ENCODE assay signal across 18 cellular contexts in genomic region chr2:163553601-163554000, GRCh38.
DNase-seq lines count a peak whose midpoint lies in the region; ATAC-seq and TF ChIP-seq lines count a peak whose summit lies in the region.
"Had no signal": no experiment of that assay in that cellular context is flagged by ENCODE, and none has a peak within 500 bp of the region (broad histone marks: within the 10 kb centered on the region; RNA-seq: fewer than 3 reads in every experiment).

No MANE protein-coding gene starts in this region.

- H3K4me3 Mint-ChIP-seq in nephron = no peak overlapping the region
- H3K4me3 Mint-ChIP-seq: activated naive CD8-positive, alpha-beta T cell treated with anti-CD3 and anti-CD28 coated beads, Interleukin-2, amount 10 ng/mL, durations not matched to agents 7 days and 5 days; activated T-helper 17 cell treated with anti-CD3 and anti-CD28 coated beads, Interleukin-2, amount 50 U/mL, for 72 hours; dendritic cell treated with granulocyte-macrophage colony-stimulating factor and Interleukin-4, amounts not matched to agents 40 ng/mL and 50 ng/mL, for 4 days; immature natural killer cell; stimulated activated effector memory CD8-positive, alpha-beta T cell treated with anti-CD3 and anti-CD28 coated beads, Interleukin-12 subunit alpha, Interleukin-12 subunit beta, amount 100 ng/mL, for 72 hours had no signal

- in situ Hi-C loops in Caki2 (cut with HindIII; ENCODE audit: low pct_unique_long_range_greater_than_20kb, low sequenced_read_pairs) = no loop called here

- TF ChIP-seq CTCF in nephron (IDR thresholded peaks at IDR 0.05; ENCODE audit: unreplicated experiment in 3 of 3) = no peak

- no peaks in the 10 kb centered on the region for H3K9me3 Mint-ChIP-seq in nephron
- H3K9me3 Mint-ChIP-seq: activated naive CD8-positive, alpha-beta T cell treated with anti-CD3 and anti-CD28 coated beads, Interleukin-2, amount 10 ng/mL, durations not matched to agents 7 days and 5 days; activated T-helper 17 cell treated with anti-CD3 and anti-CD28 coated beads, Interleukin-2, amount 50 U/mL, for 72 hours; dendritic cell treated with granulocyte-macrophage colony-stimulating factor and Interleukin-4, amounts not matched to agents 40 ng/mL and 50 ng/mL, for 4 days had no signal

- H3K27me3 Mint-ChIP-seq in nephron (ENCODE audit: low read depth) = no peaks in the 10 kb centered on the region
- H3K27me3 Mint-ChIP-seq: activated naive CD8-positive, alpha-beta T cell treated with anti-CD3 and anti-CD28 coated beads, Interleukin-2, amount 10 ng/mL, durations not matched to agents 7 days and 5 days; activated T-helper 17 cell treated with anti-CD3 and anti-CD28 coated beads, Interleukin-2, amount 50 U/mL, for 72 hours; dendritic cell treated with granulocyte-macrophage colony-stimulating factor and Interleukin-4, amounts not matched to agents 40 ng/mL and 50 ng/mL, for 4 days had no signal

- H3K36me3 Mint-ChIP-seq in nephron (ENCODE audit: low read depth) = no peaks in the 10 kb centered on the region
- H3K36me3 Mint-ChIP-seq: activated naive CD8-positive, alpha-beta T cell treated with anti-CD3 and anti-CD28 coated beads, Interleukin-2, amount 10 ng/mL, durations not matched to agents 7 days and 5 days; immature natural killer cell; stimulated activated effector memory CD8-positive, alpha-beta T cell treated with anti-CD3 and anti-CD28 coated beads, Interleukin-12 subunit alpha, Interleukin-12 subunit beta, amount 100 ng/mL, for 72 hours had no signal

- peak overlapping the region; percentile 29 to 72 (median 36) for H3K27ac Mint-ChIP-seq in nephron
- H3K27ac Mint-ChIP-seq: activated naive CD8-positive, alpha-beta T cell treated with anti-CD3 and anti-CD28 coated beads, Interleukin-2, amount 10 ng/mL, durations not matched to agents 7 days and 5 days; activated T-helper 17 cell treated with anti-CD3 and anti-CD28 coated beads, Interleukin-2, amount 50 U/mL, for 72 hours; dendritic cell treated with granulocyte-macrophage colony-stimulating factor and Interleukin-4, amounts not matched to agents 40 ng/mL and 50 ng/mL, for 4 days; immature natural killer cell; stimulated activated effector memory CD8-positive, alpha-beta T cell treated with anti-CD3 and anti-CD28 coated beads, Interleukin-12 subunit alpha, Interleukin-12 subunit beta, amount 100 ng/mL, for 72 hours had no signal

- DNase-seq in Caki2 (ENCODE audit: low read depth) (peak; percentile 9), NCI-H69 (lab: John Stamatoyannopoulos, UW) (peak; percentile 89), dermis blood vessel endothelial cell (peak; percentile 68), HPDE6-E6E7 (ENCODE audit: extremely low spot score) (no peak), NCI-H510A (lab: John Stamatoyannopoulos, UW) (no peak), ureter (ENCODE audit: low spot score) (no peak)
- DNase-seq: activated CD4-positive, alpha-beta T cell treated with anti-CD3 and anti-CD28 coated beads for 1 hour; activated naive CD8-positive, alpha-beta T cell treated with anti-CD3 and anti-CD28 coated beads, Interleukin-2, amount 10 ng/mL, durations not matched to agents 7 days and 5 days; erythroblast; immature natural killer cell; PC-3; retina; stimulated activated CD4-positive, alpha-beta T cell treated with anti-CD3 and anti-CD28 coated beads, Interleukin-15, amount 100 ng/mL, for 24 hours had no signal

- ATAC-seq in GM21737 (IDR thresholded peaks at IDR 0.05; ENCODE audit: unreplicated experiment) = no peak
- ATAC-seq: activated T-helper 17 cell treated with anti-CD3 and anti-CD28 coated beads, Interleukin-2, amount 50 U/mL, for 72 hours; PC-3; stimulated activated effector memory CD8-positive, alpha-beta T cell treated with anti-CD3 and anti-CD28 coated beads, Interleukin-12 subunit alpha, Interleukin-12 subunit beta, amount 100 ng/mL, for 72 hours had no signal

- H3K4me1 Mint-ChIP-seq in nephron = peaks cover 27% of the 10 kb centered on the region
- H3K4me1 Mint-ChIP-seq: activated naive CD8-positive, alpha-beta T cell treated with anti-CD3 and anti-CD28 coated beads, Interleukin-2, amount 10 ng/mL, durations not matched to agents 7 days and 5 days; activated T-helper 17 cell treated with anti-CD3 and anti-CD28 coated beads, Interleukin-2, amount 50 U/mL, for 72 hours; immature natural killer cell; stimulated activated effector memory CD8-positive, alpha-beta T cell treated with anti-CD3 and anti-CD28 coated beads, Interleukin-12 subunit alpha, Interleukin-12 subunit beta, amount 100 ng/mL, for 72 hours had no signal

Comparison
In these comparisons a context has a peak if more than half of its experiments do, and no peak if none do; other contexts are left out.
1. DNase-seq: peak in Caki2 (single experiment), NCI-H69 (single experiment) and dermis blood vessel endothelial cell (single experiment); none in HPDE6-E6E7 (single experiment), NCI-H510A (single experiment) and ureter (single experiment).